1 cellular context compared by ENCODE assay signal in the genomic region with DNA sequence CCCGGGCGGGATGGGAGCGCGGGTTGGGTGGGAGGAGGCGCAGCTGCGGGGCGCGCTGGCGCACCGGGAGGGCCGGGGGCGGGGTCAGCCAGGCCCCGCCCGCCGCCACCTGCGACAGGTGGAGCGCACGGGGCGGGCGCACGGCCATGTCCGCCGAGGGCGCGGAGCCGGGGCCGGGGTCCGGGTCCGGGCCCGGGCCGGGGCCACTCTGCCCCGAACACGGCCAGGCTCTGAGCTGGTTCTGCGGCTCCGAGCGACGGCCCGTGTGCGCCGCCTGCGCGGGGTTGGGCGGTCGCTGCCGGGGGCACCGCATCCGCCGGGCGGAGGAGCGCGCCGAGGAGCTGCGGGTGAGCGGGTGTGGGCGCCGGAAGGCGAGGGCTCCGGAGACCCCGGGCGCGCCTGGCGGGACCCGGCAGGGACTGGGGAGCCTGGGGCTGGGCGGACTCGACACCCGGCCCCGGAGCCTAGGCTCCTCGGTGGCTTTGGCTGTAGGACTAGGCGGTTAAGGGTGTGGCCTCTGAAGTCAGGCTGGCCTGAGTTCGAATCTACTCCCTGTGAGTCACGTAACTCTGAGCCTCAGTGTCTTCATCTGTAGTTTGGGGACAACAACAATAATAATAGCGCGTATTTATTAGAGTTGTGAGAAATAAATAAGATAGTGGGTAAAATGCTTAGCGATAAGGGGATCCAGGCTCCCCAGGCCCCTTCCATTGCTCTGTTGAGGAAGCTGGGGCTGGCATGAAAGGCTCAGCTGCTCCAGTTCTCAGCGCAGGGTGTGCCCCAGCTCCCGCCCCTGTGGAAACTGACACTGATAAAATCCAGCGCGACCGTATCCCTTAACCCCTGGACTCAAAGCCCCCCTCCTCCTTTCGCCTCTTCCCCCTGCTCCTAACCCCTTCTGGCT.
TF ChIP-seq lines count a peak whose summit lies in the region.

TSS of gene BSPRY (plus strand) at position 108 of the 904 bp plus-strand sequence. CDS start at position 147, 39 bp downstream.

TF ChIP-seq in K562, 482 proteins besides CTCF, POLR2A, EP300 and RAD21 (continued from another document):
- TF ChIP-seq ZBTB7A (IDR thresholded peaks at IDR 0.05; ENCODE audit: borderline replicate concordance, control insufficient read depth, low read depth, low read length) (peak; percentile 51; the same call in 1 of the 2 replicates), IFI16 (CRISPR knock-in tag; IDR thresholded peaks at IDR 0.05) (no peak), MIER1 (IDR thresholded peaks at IDR 0.05; ENCODE audit: low read depth) (no peak), HNRNPLL (IDR thresholded peaks at IDR 0.05; ENCODE audit: low read depth, low read length, poor library complexity, severe bottlenecking) (peak; percentile 48), DDX20 (tag; IDR thresholded peaks at IDR 0.05; ENCODE audit: low read depth) (no peak), RNF2 (IDR thresholded peaks at IDR 0.05) (no peak), BCOR (IDR thresholded peaks at IDR 0.05) (peak; percentile 82), TCF3 (CRISPR knock-in tag; IDR thresholded peaks at IDR 0.05) (no peak), NUFIP1 (IDR thresholded peaks at IDR 0.05; ENCODE audit: partially characterized antibody) (no peak), ZNF232 (CRISPR knock-in tag; IDR thresholded peaks at IDR 0.05) (no peak), HMBOX1 (IDR thresholded peaks at IDR 0.05) (no peak), VEZF1 (CRISPR knock-in tag; IDR thresholded peaks at IDR 0.05) (no peak), ARID1B (IDR thresholded peaks at IDR 0.05) (no peak), TAF15 (IDR thresholded peaks at IDR 0.05; ENCODE audit: low read depth, low read length) (no peak), KDM1A (IDR thresholded peaks at IDR 0.05) (peak; percentile 15 to 64; a peak in 2 of 4 replicates), FOSL1 (tag; conservative IDR thresholded peaks at IDR 0.05) (peak; percentile 39), CBX2 (IDR thresholded peaks at IDR 0.05; ENCODE audit: insufficient read depth, low read length, poor library complexity, severe bottlenecking) (no peak), TSHZ1 (CRISPR knock-in tag; IDR thresholded peaks at IDR 0.05) (no peak), MYNN (IDR thresholded peaks at IDR 0.05) (no peak), MYNN (CRISPR knock-in tag; IDR thresholded peaks at IDR 0.05) (no peak), E2F6 (IDR thresholded peaks at IDR 0.05; ENCODE audit: borderline replicate concordance in 1 of 2, extremely low read depth in 1 of 2, insufficient read depth in 1 of 2, insufficient read length in 1 of 2, low read depth in 1 of 2, low read length in 1 of 2, poor library complexity in 1 of 2, severe bottlenecking in 1 of 2) (peak in 1 of 2 experiments; percentile 8), STAT5A (IDR thresholded peaks at IDR 0.05; ENCODE audit: borderline replicate concordance, low read length) (no peak), NR4A1 (CRISPR knock-in tag; IDR thresholded peaks at IDR 0.05) (no peak), NR4A1 (tag; IDR thresholded peaks at IDR 0.05) (no peak)
